Comparison of ENCODE assay signal across 8 cellular contexts in genomic region chr7:98051118-98051744, GRCh38. TPM values are rescaled to one million over a fixed set of nuclear protein-coding genes. Genes with fewer than 3 reads are reported as not detected.
DNase-seq lines count a peak whose midpoint lies in the region; ATAC-seq and TF ChIP-seq lines count a peak whose summit lies in the region.

No MANE protein-coding gene starts in this region.

- CTCF ChIA-PET in Calu3 (lab: Charles Lee) = no interaction called here
- CTCF ChIA-PET in activated CD8-positive, alpha-beta memory T cell treated with anti-CD3 and anti-CD28 coated beads, Interleukin-2, amount 10 ng/mL, durations not matched to agents 7 days and 5 days (lab: Charles Lee) = interaction anchor here (0.8 to 1.3 kb wide), 3 partner anchors 13 to 117 kb away, joined by 3 to 6 read pairs (median 4); no protein-coding TSS in a partner anchor

- peak; percentile 68 for ATAC-seq in activated CD8-positive, alpha-beta memory T cell treated with anti-CD3 and anti-CD28 coated beads, Interleukin-2, amount 10 ng/mL, durations not matched to agents 7 days and 5 days
- peak; percentile 64 to 70 for ATAC-seq in stimulated activated naive B cell treated with anti-CD40 and anti-IgM and Interleukin-4, amounts not matched to agents 10 μg/mL and 1 μg/mL and 100 μg/mL, for 72 hours (replicated peaks)
- no peak for ATAC-seq in left ventricle myocardium superior

- H3K4me1 Mint-ChIP-seq in Calu3 (ENCODE audit: low read depth, unreplicated experiment) (no peaks in the 10 kb centered on the region), osteocyte (ENCODE audit: unreplicated experiment) (no peaks in the 10 kb centered on the region)
- H3K4me1 Mint-ChIP-seq in activated CD8-positive, alpha-beta memory T cell treated with anti-CD3 and anti-CD28 coated beads, Interleukin-2, amount 10 ng/mL, durations not matched to agents 7 days and 5 days = peaks cover 8% of the 10 kb centered on the region
- peaks cover 3 to 10% of the 10 kb centered on the region in 2 donors for H3K4me1 Mint-ChIP-seq in stimulated activated naive B cell treated with anti-CD40 and anti-IgM and Interleukin-4, amounts not matched to agents 10 μg/mL and 1 μg/mL and 100 μg/mL, for 72 hours

- TF ChIP-seq CTCF in Calu3 (IDR thresholded peaks at IDR 0.05; ENCODE audit: unreplicated experiment) = no peak
- no peak for TF ChIP-seq CTCF in osteocyte (IDR thresholded peaks at IDR 0.05)

- H3K4me3 Mint-ChIP-seq in Calu3 (ENCODE audit: low read depth, unreplicated experiment) (no peak overlapping the region), osteocyte (ENCODE audit: unreplicated experiment) (no peak overlapping the region)
- no peak overlapping the region for H3K4me3 Mint-ChIP-seq in activated CD8-positive, alpha-beta memory T cell treated with anti-CD3 and anti-CD28 coated beads, Interleukin-2, amount 10 ng/mL, durations not matched to agents 7 days and 5 days
- H3K4me3 Mint-ChIP-seq in stimulated activated naive B cell treated with anti-CD40 and anti-IgM and Interleukin-4, amounts not matched to agents 10 μg/mL and 1 μg/mL and 100 μg/mL, for 72 hours = peak overlapping the region in 1 of 2 donors; percentile 6

- H3K9me3 Mint-ChIP-seq in Calu3 (ENCODE audit: low read depth, unreplicated experiment) (no peaks in the 10 kb centered on the region), osteocyte (ENCODE audit: unreplicated experiment) (no peaks in the 10 kb centered on the region)
- no peaks in the 10 kb centered on the region for H3K9me3 Mint-ChIP-seq in activated CD8-positive, alpha-beta memory T cell treated with anti-CD3 and anti-CD28 coated beads, Interleukin-2, amount 10 ng/mL, durations not matched to agents 7 days and 5 days (ENCODE audit: low read depth)
- no peaks in the 10 kb centered on the region for H3K9me3 Mint-ChIP-seq in stimulated activated naive B cell treated with anti-CD40 and anti-IgM and Interleukin-4, amounts not matched to agents 10 μg/mL and 1 μg/mL and 100 μg/mL, for 72 hours

- peaks cover 16% of the 10 kb centered on the region for H3K27me3 Mint-ChIP-seq in Calu3 (ENCODE audit: unreplicated experiment)
- no peaks in the 10 kb centered on the region for H3K27me3 Mint-ChIP-seq in activated CD8-positive, alpha-beta memory T cell treated with anti-CD3 and anti-CD28 coated beads, Interleukin-2, amount 10 ng/mL, durations not matched to agents 7 days and 5 days
- peaks cover 27 to 56% of the 10 kb centered on the region in 2 donors for H3K27me3 Mint-ChIP-seq in stimulated activated naive B cell treated with anti-CD40 and anti-IgM and Interleukin-4, amounts not matched to agents 10 μg/mL and 1 μg/mL and 100 μg/mL, for 72 hours
- peaks cover 13% of the 10 kb centered on the region for H3K27me3 Mint-ChIP-seq in osteocyte (ENCODE audit: unreplicated experiment)

- intact Hi-C loops in Calu3 (cut with micrococcal nuclease; ENCODE audit: unreplicated experiment) = no loop called here
- intact Hi-C loops in left ventricle myocardium superior (cut with micrococcal nuclease) = no loop called here

- DNase-seq in Calu3 = peak; percentile 19
- DNase-seq in NCI-H2029 (lab: John Stamatoyannopoulos, UW) = peak; percentile 76
- peak; percentile 70 for DNase-seq in activated CD8-positive, alpha-beta memory T cell treated with anti-CD3 and anti-CD28 coated beads, Interleukin-2, amount 10 ng/mL, durations not matched to agents 7 days and 5 days
- DNase-seq in iPS-NIHi7 (ENCODE audit: extremely low spot score) = peak; percentile 95
- peak; percentile 15 for DNase-seq in stimulated activated naive B cell treated with anti-CD40 and anti-IgM and Interleukin-4, amounts not matched to agents 10 μg/mL and 1 μg/mL and 100 μg/mL, for 72 hours
- DNase-seq in left ventricle myocardium superior = no peak
- DNase-seq in hippocampal formation (lab: John Stamatoyannopoulos, UW) = no peak
- DNase-seq in osteocyte (ENCODE audit: extremely low spot score, unreplicated experiment) = no peak

- H3K27ac Mint-ChIP-seq in Calu3 (ENCODE audit: unreplicated experiment) (no peak overlapping the region), osteocyte (ENCODE audit: unreplicated experiment) (no peak overlapping the region)
- H3K27ac Mint-ChIP-seq in activated CD8-positive, alpha-beta memory T cell treated with anti-CD3 and anti-CD28 coated beads, Interleukin-2, amount 10 ng/mL, durations not matched to agents 7 days and 5 days = no peak overlapping the region
- no peak overlapping the region for H3K27ac Mint-ChIP-seq in stimulated activated naive B cell treated with anti-CD40 and anti-IgM and Interleukin-4, amounts not matched to agents 10 μg/mL and 1 μg/mL and 100 μg/mL, for 72 hours

- H3K36me3 Mint-ChIP-seq in Calu3 (ENCODE audit: insufficient read depth, unreplicated experiment) (no peaks in the 10 kb centered on the region), osteocyte (ENCODE audit: unreplicated experiment) (no peaks in the 10 kb centered on the region)
- no peaks in the 10 kb centered on the region for H3K36me3 Mint-ChIP-seq in activated CD8-positive, alpha-beta memory T cell treated with anti-CD3 and anti-CD28 coated beads, Interleukin-2, amount 10 ng/mL, durations not matched to agents 7 days and 5 days
- H3K36me3 Mint-ChIP-seq in stimulated activated naive B cell treated with anti-CD40 and anti-IgM and Interleukin-4, amounts not matched to agents 10 μg/mL and 1 μg/mL and 100 μg/mL, for 72 hours = no peaks in the 10 kb centered on the region

- no TSS peak for BruUV-seq in Calu3 (replicated peaks; lab: Mats Ljungman, UMichigan)

RNA-seq across cellular contexts. Expression of gene LMTK2, which starts 55.4 kb away (rescaled TPM):
- 28.6 and 29.9 TPM in 2 replicates for total RNA-seq in Calu3 (2022)
- 1 to 10 TPM; 8.5 to 9.6 TPM for total RNA-seq in activated CD8-positive, alpha-beta memory T cell treated with anti-CD3 and anti-CD28 coated beads, Interleukin-2, amount 10 ng/mL, durations not matched to agents 7 days and 5 days
- 24.7 TPM for total RNA-seq in left ventricle myocardium superior
- total RNA-seq in osteocyte = 15.4 and 21.4 TPM in 2 replicates

Comparison
In these comparisons a context has a peak if more than half of its experiments do, and no peak if none do; other contexts are left out.
1. DNase-seq: peak in Calu3 (single experiment), NCI-H2029 (single experiment), activated CD8-positive, alpha-beta memory T cell treated with anti-CD3 and anti-CD28 coated beads, Interleukin-2, amount 10 ng/mL, durations not matched to agents 7 days and 5 days (single experiment), iPS-NIHi7 (single experiment) and stimulated activated naive B cell treated with anti-CD40 and anti-IgM and Interleukin-4, amounts not matched to agents 10 μg/mL and 1 μg/mL and 100 μg/mL, for 72 hours (single experiment); none in left ventricle myocardium superior (single experiment), hippocampal formation (0 of 2) and osteocyte (single experiment).